In genomic region chr19:18273566-18274302, GRCh38 we compare ENCODE assay signal across 1 cellular context.
TF ChIP-seq lines count a peak whose summit lies in the region.

No MANE protein-coding gene starts in this region.

TF ChIP-seq in A549, 52 proteins besides CTCF, POLR2A, EP300 and RAD21 (continued from another document):
- TF ChIP-seq, protein P1, sequence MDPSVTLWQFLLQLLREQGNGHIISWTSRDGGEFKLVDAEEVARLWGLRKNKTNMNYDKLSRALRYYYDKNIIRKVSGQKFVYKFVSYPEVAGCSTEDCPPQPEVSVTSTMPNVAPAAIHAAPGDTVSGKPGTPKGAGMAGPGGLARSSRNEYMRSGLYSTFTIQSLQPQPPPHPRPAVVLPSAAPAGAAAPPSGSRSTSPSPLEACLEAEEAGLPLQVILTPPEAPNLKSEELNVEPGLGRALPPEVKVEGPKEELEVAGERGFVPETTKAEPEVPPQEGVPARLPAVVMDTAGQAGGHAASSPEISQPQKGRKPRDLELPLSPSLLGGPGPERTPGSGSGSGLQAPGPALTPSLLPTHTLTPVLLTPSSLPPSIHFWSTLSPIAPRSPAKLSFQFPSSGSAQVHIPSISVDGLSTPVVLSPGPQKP (IDR thresholded peaks at IDR 0.05; ENCODE audit: low read depth, low read length): no peak
- no peak for TF ChIP-seq RARB (CRISPR knock-in tag; IDR thresholded peaks at IDR 0.05)
- TF ChIP-seq PBX3 (IDR thresholded peaks at IDR 0.05): no peak
- no peak for TF ChIP-seq ZC3H11A (IDR thresholded peaks at IDR 0.05)
- no peak for TF ChIP-seq EHF (CRISPR knock-in tag; IDR thresholded peaks at IDR 0.05)
- TF ChIP-seq FOXS1 (CRISPR knock-in tag; IDR thresholded peaks at IDR 0.05): no peak
- no peak for TF ChIP-seq RFX5 (IDR thresholded peaks at IDR 0.05)
- TF ChIP-seq PHF8 (IDR thresholded peaks at IDR 0.05; ENCODE audit: borderline replicate concordance, low read depth): no peak
- no peak for TF ChIP-seq TFCP2L1 (CRISPR knock-in tag; IDR thresholded peaks at IDR 0.05)
